8 cellular contexts compared by ENCODE assay signal in genomic region chrX:150365051-150365952, GRCh38. TPM values are rescaled to one million over a fixed set of nuclear protein-coding genes. Genes with fewer than 3 reads are reported as not detected.
DNase-seq lines count a peak whose midpoint lies in the region; ATAC-seq and TF ChIP-seq lines count a peak whose summit lies in the region.

No MANE protein-coding gene starts in this region.

- H3K4me2 ChIP-seq in DND-41 (ENCODE audit: insufficient read depth, low read length): peak overlapping the region; percentile 95

- DNase-seq in DND-41 (peak; percentile 77), NCI-H1105 treated with DMSO at 0.1 percent for 48 hours (lab: John Stamatoyannopoulos, UW) (peak; percentile 66), coronary artery (ENCODE audit: low spot score) (peak; percentile 83), left lobe of liver (ENCODE audit: low spot score) (peak; percentile 74), iPS-NIHi7 (ENCODE audit: extremely low spot score) (no peak)
- DNase-seq in stimulated activated CD4-positive, alpha-beta T cell treated with anti-CD3 and anti-CD28 coated beads, Interleukin-2, amount 100 ng/mL, for 24 hours: peak; percentile 48 to 68

- H3K9me3 ChIP-seq in DND-41 (ENCODE audit: insufficient read depth, low read length, severe bottlenecking): no peaks in the 10 kb centered on the region

- H3K27ac ChIP-seq in DND-41 (ENCODE audit: low read length) (no peak overlapping the region; the same call in 1 of the 2 replicates), coronary artery (peak overlapping the region; percentile 80 to 95)

- peak overlapping the region; percentile 80 for H2AFZ ChIP-seq in DND-41 (ENCODE audit: low read depth, low read length)

- TF ChIP-seq CTCF in DND-41 (IDR thresholded peaks at IDR 0.05; ENCODE audit: borderline replicate concordance, extremely low read depth, low read length, poor library complexity, severe bottlenecking) (peak; percentile 72), coronary artery (IDR thresholded peaks at IDR 0.05) (peak; percentile 46)

- peak; percentile 69 for ATAC-seq in DND-41 (ENCODE audit: insufficient read depth, low read depth)
- peak; percentile 7 to 15 for ATAC-seq in activated CD4-positive, CD25-positive, alpha-beta regulatory T cell treated with anti-CD3 and anti-CD28 coated beads, Interleukin-2, amount 50 U/mL, for 24 hours
- ATAC-seq in left lobe of liver: peak; percentile 64
- no peak for ATAC-seq in GM18873 (IDR thresholded peaks at IDR 0.05; ENCODE audit: low FRiP score, unreplicated experiment)

- H3K4me3 ChIP-seq in DND-41 (ENCODE audit: low read depth in 1 of 2, low read length in 2 of 2) (peak overlapping the region; percentile 29 to 81), coronary artery (peak overlapping the region; percentile 78)

- H3K9ac ChIP-seq in DND-41 (ENCODE audit: low read depth, low read length): peak overlapping the region; percentile 60

- no peaks in the 10 kb centered on the region for H3K36me3 ChIP-seq in DND-41 (ENCODE audit: insufficient read depth, low read length)

- H3K79me2 ChIP-seq in DND-41 (ENCODE audit: insufficient read depth, low read length): no peaks in the 10 kb centered on the region

- peaks cover 40% of the 10 kb centered on the region for H3K4me1 ChIP-seq in DND-41 (ENCODE audit: insufficient read depth, low read length)

- H3K27me3 ChIP-seq in DND-41 (ENCODE audit: insufficient read depth, low read length, poor library complexity): peaks cover 48% of the 10 kb centered on the region

- H4K20me1 ChIP-seq in DND-41 (ENCODE audit: insufficient read depth, low read length): no peaks in the 10 kb centered on the region

RNA-seq across cellular contexts. Expression of gene MAMLD1, which starts 2.2 kb away (rescaled TPM):
- 3.1 TPM for total RNA-seq in left lobe of liver
